Comparison of ENCODE assay signal across 1 cellular context in genomic region chr12:56941299-56942017, GRCh38.
TF ChIP-seq lines count a peak whose summit lies in the region.

No MANE protein-coding gene starts in this region.

TF ChIP-seq in HepG2, 621 proteins besides CTCF, POLR2A, EP300 and RAD21 (continued from another document and continues in another):
- TF ChIP-seq PRDM10 (CRISPR knock-in tag; IDR thresholded peaks at IDR 0.05; ENCODE audit: low read depth) (0 out of 2 replicates have a peak, but pooled peaks have one; percentile 41), ZBTB43 (CRISPR knock-in tag; conservative IDR thresholded peaks at IDR 0.05) (peak; percentile 100), TAF15 (IDR thresholded peaks at IDR 0.05; ENCODE audit: low read depth, low read length, poor library complexity, severe bottlenecking) (no peak), ZNF7 (CRISPR knock-in tag; IDR thresholded peaks at IDR 0.05) (no peak; the same call in 1 of the 2 replicates), E2F2 (CRISPR knock-in tag; IDR thresholded peaks at IDR 0.05; ENCODE audit: borderline replicate concordance) (no peak), THAP8 (CRISPR knock-in tag; IDR thresholded peaks at IDR 0.05; ENCODE audit: borderline replicate concordance) (no peak), FOSL1 (CRISPR knock-in tag; IDR thresholded peaks at IDR 0.05; ENCODE audit: borderline replicate concordance) (peak; percentile 18; the same call in 1 of the 2 replicates), PAX8 (CRISPR knock-in tag; IDR thresholded peaks at IDR 0.05; ENCODE audit: borderline replicate concordance) (no peak), ZNF839 (CRISPR knock-in tag; IDR thresholded peaks at IDR 0.05; ENCODE audit: borderline replicate concordance) (no peak; the same call in 1 of the 2 replicates), MATR3 (CRISPR knock-in tag; IDR thresholded peaks at IDR 0.05) (no peak), MXI1 (IDR thresholded peaks at IDR 0.05; ENCODE audit: borderline replicate concordance, low read depth, low read length) (peak; percentile 46; the same call in 1 of the 3 replicates), KMT2A (CRISPR knock-in tag; IDR thresholded peaks at IDR 0.05) (0 out of 2 replicates have a peak, but pooled peaks have one; percentile 24), MYPOP (CRISPR knock-in tag; IDR thresholded peaks at IDR 0.05) (no peak), HMGXB4 (CRISPR knock-in tag; IDR thresholded peaks at IDR 0.05; ENCODE audit: borderline replicate concordance in 1 of 2, low read depth in 1 of 2) (no peak), CBX1 (IDR thresholded peaks at IDR 0.05; ENCODE audit: low read depth) (no peak), ERF (CRISPR knock-in tag; IDR thresholded peaks at IDR 0.05) (peak; percentile 89), CSRNP1 (CRISPR knock-in tag; IDR thresholded peaks at IDR 0.05) (no peak), ZFP37 (CRISPR knock-in tag; IDR thresholded peaks at IDR 0.05; ENCODE audit: borderline replicate concordance) (no peak), KAT7 (CRISPR knock-in tag; IDR thresholded peaks at IDR 0.05; ENCODE audit: borderline replicate concordance) (no peak), TFAP4 (IDR thresholded peaks at IDR 0.05; ENCODE audit: borderline replicate concordance, low read depth) (peak; percentile 86; the same call in 1 of the 2 replicates), NFE2L1 (CRISPR knock-in tag; IDR thresholded peaks at IDR 0.05; ENCODE audit: borderline replicate concordance) (no peak; the same call in 1 of the 2 replicates), ASH2L (IDR thresholded peaks at IDR 0.05; ENCODE audit: insufficient read length, low read depth, low read length) (peak; percentile 60), PLRG1 (conservative IDR thresholded peaks at IDR 0.05) (no peak), TRIM22 (IDR thresholded peaks at IDR 0.05) (no peak), RFX5 (IDR thresholded peaks at IDR 0.05; ENCODE audit: low read depth, low read length) (no peak), HNF4G (IDR thresholded peaks at IDR 0.05; ENCODE audit: borderline replicate concordance, low read depth, low read length) (peak; percentile 98), HNF4G (CRISPR knock-in tag; IDR thresholded peaks at IDR 0.05; ENCODE audit: borderline replicate concordance, low read depth) (peak; percentile 98), PCBP1 (IDR thresholded peaks at IDR 0.05; ENCODE audit: borderline replicate concordance, low read depth, low read length) (no peak), ZNF605 (CRISPR knock-in tag; IDR thresholded peaks at IDR 0.05) (no peak), ZBTB8A (CRISPR knock-in tag; IDR thresholded peaks at IDR 0.05; ENCODE audit: borderline replicate concordance, low read depth) (no peak), ZNF564 (CRISPR knock-in tag; IDR thresholded peaks at IDR 0.05) (0 out of 2 replicates have a peak, but pooled peaks have one; percentile 56), AFF4 (CRISPR knock-in tag; IDR thresholded peaks at IDR 0.05) (no peak), ZNF549 (CRISPR knock-in tag; IDR thresholded peaks at IDR 0.05) (no peak), SP140L (CRISPR knock-in tag; IDR thresholded peaks at IDR 0.05; ENCODE audit: borderline replicate concordance) (no peak), NR2C2 (CRISPR knock-in tag; IDR thresholded peaks at IDR 0.05; ENCODE audit: borderline replicate concordance) (peak; percentile 87), ZHX1 (CRISPR knock-in tag; IDR thresholded peaks at IDR 0.05; ENCODE audit: low read depth) (no peak; the same call in 1 of the 2 replicates), ISL2 (CRISPR knock-in tag; IDR thresholded peaks at IDR 0.05) (peak; percentile 83)
